Comparison of ENCODE assay signal across 34 cellular contexts in the genomic region with DNA sequence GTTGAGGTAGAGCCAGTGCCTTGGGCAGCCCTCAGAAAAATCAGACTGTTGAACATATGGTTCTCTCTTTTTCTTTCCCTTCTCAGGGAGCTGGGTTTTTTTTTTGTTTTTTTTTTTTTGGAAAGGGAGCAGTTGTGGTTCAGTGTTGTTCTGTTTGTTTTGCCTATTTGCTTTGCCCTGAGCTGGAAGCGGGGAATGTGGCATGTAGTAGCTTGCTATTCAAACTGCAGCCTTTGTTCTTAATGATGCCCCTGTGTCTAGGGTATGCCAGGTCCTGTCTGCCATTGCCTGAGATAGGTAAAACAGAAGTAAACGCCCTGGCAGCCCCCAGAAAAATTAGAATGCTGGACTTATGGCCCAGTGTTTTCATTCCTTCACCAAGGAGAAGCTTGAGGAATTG. TPM values are rescaled to one million over a fixed set of nuclear protein-coding genes. Genes with fewer than 3 reads are reported as not detected.
"Had no signal": no experiment of that assay in that cellular context is flagged by ENCODE, and none has a peak within 500 bp of the region (broad histone marks: within the 10 kb centered on the region; RNA-seq: fewer than 3 reads in every experiment).

No MANE protein-coding gene starts in this region.

- H3K27me3 ChIP-seq: body of pancreas, cardiac muscle cell, esophagus muscularis mucosa, neutrophil, sigmoid colon, vagina had no signal

- H3K4me1 ChIP-seq: esophagus muscularis mucosa, heart right ventricle, sigmoid colon, vagina had no signal

- DNase-seq: activated CD4-positive, alpha-beta T cell treated with anti-CD3 and anti-CD28 coated beads for 48 hours; activated CD4-positive, alpha-beta T cell treated with anti-CD3 and anti-CD28 coated beads, Interleukin-2, amount 50 U/mL, for 48 hours; activated CD8-positive, alpha-beta memory T cell treated with anti-CD3 and anti-CD28 coated beads for 24 hours; activated effector memory CD4-positive, alpha-beta T cell treated with Interleukin-2 at 50 U/mL for 16 hours; activated naive CD4-positive, alpha-beta T cell treated with Interleukin-2 at 50 U/mL for 16 hours; aorta; body of pancreas; effector memory CD8-positive, alpha-beta T cell; foreskin melanocyte; heart right ventricle; left ventricle myocardium superior; naive B cell; nephron progenitor cell; sigmoid colon; small intestine; stimulated activated CD4-positive, alpha-beta T cell treated with anti-CD3 and anti-CD28 coated beads, Interleukin-4, amount 100 ng/mL, for 24 hours; stimulated activated naive CD8-positive, alpha-beta T cell treated with anti-CD3 and anti-CD28 coated beads, Interleukin-15, amount 100 ng/mL, for 72 hours; substantia nigra; T-helper 9 cell; WERI-Rb-1 had no signal

- ATAC-seq: activated CD4-positive, CD25-positive, alpha-beta regulatory T cell treated with anti-CD3 and anti-CD28 coated beads, Interleukin-2, amount 50 U/mL, for 24 hours; body of pancreas; effector memory CD8-positive, alpha-beta T cell; heart right ventricle; left ventricle myocardium superior; stimulated activated effector memory CD8-positive, alpha-beta T cell treated with anti-CD3 and anti-CD28 coated beads, Interleukin-12 subunit alpha, Interleukin-12 subunit beta, amount 100 ng/mL, for 72 hours; stimulated activated naive CD8-positive, alpha-beta T cell treated with anti-CD3 and anti-CD28 coated beads, Interleukin-15, amount 100 ng/mL, for 72 hours had no signal

- H3K27ac ChIP-seq: body of pancreas, cardiac muscle cell, coronary artery, esophagus muscularis mucosa, heart right ventricle, neutrophil, sigmoid colon, vagina, WERI-Rb-1 had no signal

RNA-seq across cellular contexts. Expression of a gene that starts 3.6 kb away (rescaled TPM):
- total RNA-seq: cardiac muscle cell, cerebellum, glomerular endothelial cell, mesothelial cell of epicardium, osteocyte, renal cortical epithelial cell had no signal
- polyA plus RNA-seq: cardiac muscle cell had no signal

RNA-seq across cellular contexts. Expression of a gene that starts 28.4 kb away (rescaled TPM):
- total RNA-seq: aorta, body of pancreas, cardiac muscle cell, esophagus muscularis mucosa, glomerular endothelial cell, left ventricle myocardium superior, mesothelial cell of epicardium, osteocyte, posterior vena cava, renal cortical epithelial cell, sigmoid colon, vagina had no signal
- polyA plus RNA-seq: aorta, cardiac muscle cell, heart right ventricle, sigmoid colon, small intestine had no signal

RNA-seq across cellular contexts. Expression of a gene that starts 44.7 kb away (rescaled TPM):
- total RNA-seq: aorta, body of pancreas, cardiac muscle cell, cerebellum, esophagus muscularis mucosa, glomerular endothelial cell, heart right ventricle, left ventricle myocardium superior, mesothelial cell of epicardium, osteocyte, posterior vena cava, renal cortical epithelial cell, sigmoid colon, vagina had no signal
- polyA plus RNA-seq: adipose tissue, aorta, cardiac muscle cell, heart right ventricle, sigmoid colon, small intestine had no signal
